Comparison of ENCODE assay signal across 22 cellular contexts in the genomic region with DNA sequence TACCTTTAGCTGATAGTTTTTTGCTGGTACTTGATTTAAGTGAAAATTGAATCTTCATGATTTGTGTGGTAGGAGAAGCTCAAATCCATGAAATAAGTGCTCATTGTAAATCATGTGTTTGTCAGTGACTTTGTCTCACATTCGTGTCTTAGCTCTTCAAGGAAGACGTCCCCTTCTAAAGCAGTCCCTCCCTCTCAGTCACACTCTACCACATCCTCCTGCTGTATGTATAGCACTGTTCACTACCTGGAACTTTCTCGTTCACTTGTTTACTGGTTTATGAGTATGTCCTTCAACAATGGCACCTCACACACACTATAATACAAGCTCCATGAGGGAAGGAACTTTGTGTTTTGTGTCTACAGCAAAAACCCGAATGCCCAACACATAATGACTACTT. TPM values are rescaled to one million over a fixed set of nuclear protein-coding genes. Genes with fewer than 3 reads are reported as not detected.
DNase-seq lines count a peak whose midpoint lies in the region; ATAC-seq and TF ChIP-seq lines count a peak whose summit lies in the region.
"Had no signal": no experiment of that assay in that cellular context is flagged by ENCODE, and none has a peak within 500 bp of the region (broad histone marks: within the 10 kb centered on the region; RNA-seq: fewer than 3 reads in every experiment).

No MANE protein-coding gene starts in this region.

- H3K36me3 Mint-ChIP-seq in activated naive CD8-positive, alpha-beta T cell treated with anti-CD3 and anti-CD28 coated beads, Interleukin-2, amount 10 ng/mL, durations not matched to agents 7 days and 5 days = peaks cover 8% of the 10 kb centered on the region
- H3K36me3 Mint-ChIP-seq: brain, IgD-negative memory B cell had no signal

- H3K4me2 ChIP-seq in Loucy (ENCODE audit: low read depth, low read length, poor library complexity, severe bottlenecking) (no peak overlapping the region), SK-N-SH (no peak overlapping the region)

- peak; percentile 78 for ATAC-seq in activated naive CD8-positive, alpha-beta T cell treated with anti-CD3 and anti-CD28 coated beads, Interleukin-2, amount 10 ng/mL, durations not matched to agents 7 days and 5 days (ENCODE audit: low read depth)
- peak; percentile 31 for ATAC-seq in stimulated activated naive CD8-positive, alpha-beta T cell treated with anti-CD3 and anti-CD28 coated beads, Interleukin-15, Interleukin-2, amounts not matched to agents 100 U/mL and 50 U/mL, for 24 hours
- ATAC-seq: GM12878, left cardiac atrium had no signal

- H3K36me3 ChIP-seq in Loucy (ENCODE audit: insufficient read depth, low read length) (no peaks in the 10 kb centered on the region), SK-N-SH (replicated peaks in 1 of 2; ENCODE audit: control insufficient read depth in 1 of 2, insufficient read depth in 2 of 2, low read length in 1 of 2) (no peaks in the 10 kb centered on the region)
- H3K36me3 ChIP-seq: sigmoid colon had no signal

- no peaks in the 10 kb centered on the region for H3K27me3 Mint-ChIP-seq in activated naive CD8-positive, alpha-beta T cell treated with anti-CD3 and anti-CD28 coated beads, Interleukin-2, amount 10 ng/mL, durations not matched to agents 7 days and 5 days

- CTCF ChIA-PET in SK-N-SH (lab: Yijun Ruan, JAX) = interaction anchor here (1.2 kb wide), 1 partner anchor 106 kb away, joined by 3 read pairs; no protein-coding TSS in a partner anchor

- peaks cover 32% of the 10 kb centered on the region for H3K4me1 Mint-ChIP-seq in activated naive CD8-positive, alpha-beta T cell treated with anti-CD3 and anti-CD28 coated beads, Interleukin-2, amount 10 ng/mL, durations not matched to agents 7 days and 5 days

- TF ChIP-seq EP300 in SK-N-SH (IDR thresholded peaks at IDR 0.05; ENCODE audit: borderline replicate concordance in 1 of 2, low read depth in 1 of 2, low read length in 1 of 2) = no peak

- peak overlapping the region; percentile 30 for H2AFZ ChIP-seq in Loucy (ENCODE audit: low read length)
- no peak overlapping the region for H2AFZ ChIP-seq in SK-N-SH (ENCODE audit: low read depth)
- H2AFZ ChIP-seq: GM23248 had no signal

- H3K79me2 ChIP-seq in Loucy (ENCODE audit: insufficient read depth, low read length) (peaks cover 8% of the 10 kb centered on the region; the same call in 1 of the 2 replicates), SK-N-SH (ENCODE audit: insufficient read depth) (no peaks in the 10 kb centered on the region)

- peaks cover 6% of the 10 kb centered on the region for H3K9me3 Mint-ChIP-seq in activated naive CD8-positive, alpha-beta T cell treated with anti-CD3 and anti-CD28 coated beads, Interleukin-2, amount 10 ng/mL, durations not matched to agents 7 days and 5 days

- 51% methylated on average over 4 of the region's 4 CpGs for WGBS in SK-N-SH (ENCODE audit: low lambda C conversion rate)

- H3K27ac Mint-ChIP-seq in activated naive CD8-positive, alpha-beta T cell treated with anti-CD3 and anti-CD28 coated beads, Interleukin-2, amount 10 ng/mL, durations not matched to agents 7 days and 5 days = peak overlapping the region; percentile 90
- H3K27ac Mint-ChIP-seq: brain, IgD-negative memory B cell, nephron progenitor cell had no signal

- H3K9me2 ChIP-seq in Loucy (replicated peaks; ENCODE audit: low read depth, low read length) = no peaks in the 10 kb centered on the region
- H3K9me2 ChIP-seq in SK-N-SH = no peaks in the 10 kb centered on the region

- H3K4me1 ChIP-seq in Loucy (ENCODE audit: insufficient read depth, low read length, poor library complexity, severe bottlenecking) (peaks cover 17% of the 10 kb centered on the region), SK-N-SH (ENCODE audit: control insufficient read depth in 1 of 2, insufficient read depth in 2 of 2, low read depth in 1 of 2, low read length in 1 of 2) (peaks cover 0 to 8% of the 10 kb centered on the region in 2 experiments; a peak in 2 of 4 replicates)

- POLR2A ChIA-PET in activated naive CD8-positive, alpha-beta T cell treated with anti-CD3 and anti-CD28 coated beads, Interleukin-2, amount 10 ng/mL, durations not matched to agents 7 days and 5 days (lab: Charles Lee) = interaction anchor here (1.0 to 3.4 kb wide), 7 partner anchors 9 to 243 kb away, joined by 3 to 57 read pairs (median 6); a partner anchor contains a TSS
- POLR2A ChIA-PET in SK-N-SH (lab: Yijun Ruan, JAX) = no interaction called here

- no peak overlapping the region for H3K9ac ChIP-seq in Loucy (ENCODE audit: low read depth, low read length, poor library complexity, severe bottlenecking)
- H3K9ac ChIP-seq in SK-N-SH = no peak overlapping the region
- H3K9ac ChIP-seq: GM23248 had no signal

- TF ChIP-seq RAD21 in SK-N-SH (IDR thresholded peaks at IDR 0.05; ENCODE audit: low read length) = no peak

- H3K9me3 ChIP-seq in Loucy (ENCODE audit: insufficient read depth, low read depth, low read length) (peaks cover 3% of the 10 kb centered on the region; the same call in 1 of the 2 replicates), SK-N-SH (no peaks in the 10 kb centered on the region)
- H3K9me3 ChIP-seq: sigmoid colon had no signal

- peak; percentile 29 for DNase-seq in activated gamma-delta T cell treated with Interleukin-2 at 50 U/mL for 16 hours
- DNase-seq in activated gamma-delta T cell (lab: John Stamatoyannopoulos, UW) = no peak
- no peak for DNase-seq in activated naive CD8-positive, alpha-beta T cell treated with anti-CD3 and anti-CD28 coated beads, Interleukin-2, amount 10 ng/mL, durations not matched to agents 7 days and 5 days
- DNase-seq in stimulated activated naive CD8-positive, alpha-beta T cell treated with anti-CD3 and anti-CD28 coated beads, Interleukin-15, Interleukin-2, amounts not matched to agents 100 U/mL and 50 U/mL, for 24 hours = no peak
- no peak for DNase-seq in SK-N-SH
- no peak for DNase-seq in ureter (ENCODE audit: low spot score)
- DNase-seq in SHP77 (lab: John Stamatoyannopoulos, UW) = no peak
- DNase-seq: cortex of kidney, glutamatergic neuron, GM23248, left cardiac atrium, MM.1S, NCI-H146, NCI-H2171 treated with DMSO at 0.1 percent for 48 hours, NCI-H774, nephron progenitor cell, Right ventricle myocardium superior, sigmoid colon had no signal

- no peaks in the 10 kb centered on the region for H3K27me3 ChIP-seq in Loucy (ENCODE audit: insufficient read depth, low read length, poor library complexity, severe bottlenecking)
- no peaks in the 10 kb centered on the region for H3K27me3 ChIP-seq in SK-N-SH (ENCODE audit: insufficient read depth)
- H3K27me3 ChIP-seq: sigmoid colon had no signal

- H3K27ac ChIP-seq in SK-N-SH (ENCODE audit: low read depth in 2 of 2, low read length in 1 of 2) = no peak overlapping the region
- H3K27ac ChIP-seq: GM23248, sigmoid colon had no signal

- H3K4me3 Mint-ChIP-seq in activated naive CD8-positive, alpha-beta T cell treated with anti-CD3 and anti-CD28 coated beads, Interleukin-2, amount 10 ng/mL, durations not matched to agents 7 days and 5 days = peak overlapping the region; percentile 70
- H3K4me3 Mint-ChIP-seq: nephron progenitor cell had no signal

- TF ChIP-seq CTCF in Loucy (conservative IDR thresholded peaks at IDR 0.05; ENCODE audit: low read length) (no peak), SK-N-SH (IDR thresholded peaks at IDR 0.05) (no peak)

- H4K20me1 ChIP-seq in Loucy (ENCODE audit: insufficient read depth, low read length, poor library complexity, severe bottlenecking) = no peaks in the 10 kb centered on the region
- no peaks in the 10 kb centered on the region for H4K20me1 ChIP-seq in SK-N-SH (ENCODE audit: insufficient read depth)

- peaks cover 4% of the 10 kb centered on the region; the same call in 1 of the 2 replicates for H3F3A ChIP-seq in Loucy (ENCODE audit: low read depth)
- H3F3A ChIP-seq in SK-N-SH (replicated peaks; ENCODE audit: insufficient read depth) = peaks cover 4% of the 10 kb centered on the region

- H3K4me3 ChIP-seq in Loucy (ENCODE audit: low read length, poor library complexity, severe bottlenecking) = no peak overlapping the region
- H3K4me3 ChIP-seq in SK-N-SH (ENCODE audit: low read depth in 2 of 2, low read length in 1 of 2) = no peak overlapping the region
- H3K4me3 ChIP-seq: GM12878, GM23248, sigmoid colon had no signal

TF ChIP-seq in SK-N-SH, 30 proteins besides CTCF, POLR2A, EP300 and RAD21:
- TF ChIP-seq NFIC (IDR thresholded peaks at IDR 0.05; ENCODE audit: borderline replicate concordance) = no peak
- no peak for TF ChIP-seq FOXJ3 (CRISPR knock-in tag; IDR thresholded peaks at IDR 0.05)
- no peak for TF ChIP-seq NRF1 (IDR thresholded peaks at IDR 0.05; ENCODE audit: low read depth, low read length)
- TF ChIP-seq JUND (IDR thresholded peaks at IDR 0.05) = no peak
- no peak for TF ChIP-seq RCOR1 (IDR thresholded peaks at IDR 0.05; ENCODE audit: low read length)
- no peak for TF ChIP-seq ELF1 (IDR thresholded peaks at IDR 0.05)
- TF ChIP-seq TCF12 (IDR thresholded peaks at IDR 0.05) = no peak

RNA-seq across cellular contexts. Expression of a gene that starts 3.4 kb away (rescaled TPM):
- total RNA-seq in activated naive CD8-positive, alpha-beta T cell treated with anti-CD3 and anti-CD28 coated beads, Interleukin-2, amount 10 ng/mL, durations not matched to agents 7 days and 5 days = 10 to 100 TPM; 33.6 to 35.2 TPM
- 0.54 and 0.78 TPM in 2 replicates for polyA plus RNA-seq in SK-N-SH (2012; rRNA removed)
- 0.47 and 0.51 TPM in 2 replicates for polyA plus RNA-seq in SK-N-SH (2012; cell fraction: cytosol; rRNA removed)
- 1.3 and 2.6 TPM in 2 replicates for polyA plus RNA-seq in SK-N-SH (2012; cell fraction: nucleus; rRNA removed)
- total RNA-seq in ureter = 18.6 TPM
